ENCODE assay signal across 25 cellular contexts in genomic region chr14:95915326-95915725, GRCh38. TPM values are rescaled to one million over a fixed set of nuclear protein-coding genes. Genes with fewer than 3 reads are reported as not detected.
A peak's percentile ranks its signal among the peaks of the same experiment; 100 is the strongest.
DNase-seq lines count a peak whose midpoint lies in the region; ATAC-seq, FAIRE-seq and TF ChIP-seq lines count a peak whose summit lies in the region.
"Had no signal": no experiment of that assay in that cellular context is flagged by ENCODE, and none has a peak within 500 bp of the region (broad histone marks: within the 10 kb centered on the region; RNA-seq: fewer than 3 reads in every experiment).

No MANE protein-coding gene starts in this region.

- H3K4me1 ChIP-seq in HepG2 (ENCODE audit: insufficient read depth, low read length) (no peaks in the 10 kb centered on the region), right lobe of liver (no peaks in the 10 kb centered on the region), iPS DF 6.9 (ENCODE audit: control insufficient read depth, insufficient read depth, low read length) (peaks cover 7% of the 10 kb centered on the region), right atrium auricular region (no peaks in the 10 kb centered on the region)
- H3K4me1 ChIP-seq: esophagus squamous epithelium, suprapubic skin, uterus had no signal

- no peak for TF ChIP-seq RAD21 in HepG2 (CRISPR knock-in tag; IDR thresholded peaks at IDR 0.05)

- no peaks in the 10 kb centered on the region for H4K20me1 ChIP-seq in HepG2 (ENCODE audit: insufficient read depth, low read length)
- H4K20me1 ChIP-seq: BLaER1 had no signal

- no TSS peak for BruUV-seq in HepG2 (replicated peaks; lab: Mats Ljungman, UMichigan)

- H3K36me3 ChIP-seq in HepG2 (replicated peaks in 1 of 2; ENCODE audit: control insufficient read depth in 1 of 2, insufficient read depth in 2 of 2, low read length in 2 of 2) (no peaks in the 10 kb centered on the region), right lobe of liver (no peaks in the 10 kb centered on the region), iPS DF 6.9 (ENCODE audit: control insufficient read depth, insufficient read depth, low read length) (no peaks in the 10 kb centered on the region), right atrium auricular region (no peaks in the 10 kb centered on the region)
- H3K36me3 ChIP-seq: BLaER1, esophagus squamous epithelium, suprapubic skin, uterus had no signal

- H3K79me2 ChIP-seq in HepG2 (ENCODE audit: insufficient read depth, low read length), result no peaks in the 10 kb centered on the region

- no peak overlapping the region for H2AFZ ChIP-seq in HepG2 (ENCODE audit: low read length)

- no peak for FAIRE-seq in HepG2 (lab: Jason Lieb, UNC)
- FAIRE-seq: astrocyte, D721Med, G401.6 had no signal

- CTCF ChIA-PET in HepG2 (lab: Yijun Ruan, JAX; ENCODE audit: low intra/inter-chr PET ratio, low total read pairs), result no interaction called here

- H3K4me2 ChIP-seq in HepG2 (ENCODE audit: low read depth, low read length), result no peak overlapping the region
- H3K4me2 ChIP-seq: BLaER1 had no signal

- no peak for TF ChIP-seq POLR2A in HepG2 (IDR thresholded peaks at IDR 0.05; ENCODE audit: insufficient read depth in 1 of 2, low read depth in 2 of 2, low read length in 2 of 2)
- no peak for TF ChIP-seq POLR2A in right lobe of liver (IDR thresholded peaks at IDR 0.05)

- H3K4me3 ChIP-seq in HepG2 (replicated peaks in 1 of 3; ENCODE audit: insufficient read depth in 1 of 3, low read depth in 2 of 3, low read length in 3 of 3) (no peak overlapping the region), right lobe of liver (no peak overlapping the region), iPS DF 6.9 (ENCODE audit: low read length) (no peak overlapping the region), right atrium auricular region (no peak overlapping the region)
- H3K4me3 ChIP-seq: BLaER1, esophagus squamous epithelium, suprapubic skin, uterus had no signal

- ATAC-seq in HepG2 (peak; percentile 56), right lobe of liver (no peak), GM19467 (IDR thresholded peaks at IDR 0.05; ENCODE audit: unreplicated experiment) (no peak)
- ATAC-seq: activated naive CD4-positive, alpha-beta T cell treated with anti-CD3 and anti-CD28 coated beads, Interleukin-2, amount 50 U/mL, for 72 hours had no signal

- H3K9ac ChIP-seq in HepG2 (ENCODE audit: insufficient read depth, low read depth, low read length), result no peak overlapping the region
- H3K9ac ChIP-seq: BLaER1 had no signal

- 10% methylated on average over 6 of the region's 7 CpGs for WGBS in HepG2 (ENCODE audit: low lambda C conversion rate)
- 47% methylated on average over 4 of the region's 7 CpGs for WGBS in right lobe of liver (ENCODE audit: insufficient coverage, low coverage, low lambda C conversion rate, missing lambda C conversion rate)
- WGBS in iPS DF 6.9 (ENCODE audit: insufficient coverage, insufficient read length), result no CpG with 5 or more reads among the region's 7 CpGs

- POLR2A ChIA-PET in HepG2 (lab: Yijun Ruan, JAX), result no interaction called here

- in situ Hi-C loops in HepG2 (cut with HindIII; ENCODE audit: extremely low pct_ligation_motif_present, low pct_unique_long_range_greater_than_20kb), result no loop called here

- H3K27me3 ChIP-seq in HepG2 (ENCODE audit: control insufficient read depth in 1 of 2, insufficient read depth in 2 of 2, low read length in 2 of 2) (peaks cover 0 to 15% of the 10 kb centered on the region in 2 experiments; a peak in 1 of 5 replicates), right lobe of liver (no peaks in the 10 kb centered on the region), iPS DF 6.9 (ENCODE audit: control insufficient read depth, insufficient read depth, low read length) (no peaks in the 10 kb centered on the region), right atrium auricular region (no peaks in the 10 kb centered on the region)
- H3K27me3 ChIP-seq: BLaER1, uterus had no signal

- H3K27ac ChIP-seq in HepG2 (ENCODE audit: extremely low read length, insufficient read depth, low read length) (no peak overlapping the region), right lobe of liver (no peak overlapping the region), iPS DF 6.9 (ENCODE audit: low read length) (no peak overlapping the region), right atrium auricular region (no peak overlapping the region)
- H3K27ac ChIP-seq: BLaER1, esophagus squamous epithelium, suprapubic skin, uterus had no signal

- H3K9me3 ChIP-seq in HepG2 (ENCODE audit: low read length) (no peaks in the 10 kb centered on the region), right lobe of liver (no peaks in the 10 kb centered on the region), iPS DF 6.9 (ENCODE audit: control insufficient read depth, insufficient read depth, low read length) (no peaks in the 10 kb centered on the region), right atrium auricular region (no peaks in the 10 kb centered on the region)
- H3K9me3 ChIP-seq: BLaER1, esophagus squamous epithelium, suprapubic skin, uterus had no signal

- no peak for TF ChIP-seq CTCF in HepG2 (CRISPR knock-in tag; IDR thresholded peaks at IDR 0.05)
- TF ChIP-seq CTCF in right lobe of liver (IDR thresholded peaks at IDR 0.05), result no peak
- TF ChIP-seq CTCF in right atrium auricular region (IDR thresholded peaks at IDR 0.05), result no peak

- TF ChIP-seq EP300 in HepG2 (IDR thresholded peaks at IDR 0.05; ENCODE audit: low read depth in 2 of 2, low read length in 2 of 2), result no peak
- TF ChIP-seq EP300 in HepG2 (CRISPR knock-in tag; IDR thresholded peaks at IDR 0.05; ENCODE audit: borderline replicate concordance), result no peak

- DNase-seq in HepG2 (ENCODE audit: low spot score) (no peak), right lobe of liver (no peak), NCI-H82 treated with DMSO at 0.1 percent for 48 hours (lab: John Stamatoyannopoulos, UW; ENCODE audit: unreplicated experiment) (peak; percentile 41), iPS DF 6.9 (ENCODE audit: low read depth, low spot score) (peak; percentile 41), GM19240 (ENCODE audit: insufficient read length, low spot score) (no peak), right atrium auricular region (ENCODE audit: low spot score) (no peak), T-helper 2 cell (no peak)
- DNase-seq: activated CD4-positive, alpha-beta T cell treated with anti-CD3 and anti-CD28 coated beads for 4 hours; effector memory CD4-positive, alpha-beta T cell; esophagus squamous epithelium; KG1; occipital lobe; retina; uterus had no signal

- intact Hi-C loops in HepG2 (cut with micrococcal nuclease; ENCODE audit: unreplicated experiment) (no loop called here), right lobe of liver (cut with DNase I) (no loop called here)

TF ChIP-seq in HepG2, 621 proteins besides CTCF, POLR2A, EP300 and RAD21:
- TF ChIP-seq FOSL2 (CRISPR knock-in tag; IDR thresholded peaks at IDR 0.05) (peak; percentile 47; the same call in 1 of the 2 replicates), PCBP1 (IDR thresholded peaks at IDR 0.05; ENCODE audit: borderline replicate concordance, low read depth, low read length) (no peak)
TF ChIP-seq in HepG2: peak in this region for 1.

RNA-seq across cellular contexts. Expression of gene TUNAR, which starts 38.7 kb away (rescaled TPM):
- total RNA-seq in HepG2 (2016; rRNA removed; fragmentation: Illumina TruSeq; extraction: Trizol), result not detected in 2 replicates
- not detected in 2 replicates for total RNA-seq in HepG2 (2016; cell fraction: cytosol; rRNA removed; fragmentation: Illumina TruSeq; extraction: Trizol; ENCODE audit: low read depth)
- not detected in 2 replicates for total RNA-seq in HepG2 (2016; cell fraction: insoluble cytoplasmic fraction; rRNA removed; fragmentation: Illumina TruSeq; extraction: Trizol)
- total RNA-seq in HepG2 (2016; cell fraction: membrane; rRNA removed; fragmentation: Illumina TruSeq; extraction: Trizol), result not detected in 2 replicates
- not detected in 2 replicates for total RNA-seq in HepG2 (2016; cell fraction: nucleus; rRNA removed; fragmentation: Illumina TruSeq; extraction: Trizol)
- not detected in 2 replicates for polyA plus RNA-seq in HepG2 (2011; rRNA removed)
- polyA plus RNA-seq in HepG2 (2011; cell fraction: cytosol; rRNA removed), result not detected in 2 replicates
- not detected in 2 replicates for polyA plus RNA-seq in HepG2 (2011; cell fraction: nucleus; rRNA removed)
- polyA plus RNA-seq in HepG2 (2012), result not detected in 2 replicates
- not detected in 2 replicates for polyA plus RNA-seq in HepG2 (2016; cell fraction: cytosol; fragmentation: Illumina TruSeq; extraction: Trizol; ENCODE audit: low read depth)
- not detected in 2 replicates for polyA plus RNA-seq in HepG2 (2016; cell fraction: insoluble cytoplasmic fraction; fragmentation: Illumina TruSeq; extraction: Trizol; ENCODE audit: low read depth)
- not detected in 2 replicates for polyA plus RNA-seq in HepG2 (2016; cell fraction: membrane; fragmentation: Illumina TruSeq; extraction: Trizol; ENCODE audit: low read depth)
- polyA plus RNA-seq in HepG2 (2016; cell fraction: nucleus; fragmentation: Illumina TruSeq; extraction: Trizol; ENCODE audit: insufficient read depth, low read depth), result not detected in 2 replicates
- polyA minus RNA-seq in HepG2 (2011; rRNA and poly(A)+ RNA removed; ENCODE audit: low replicate concordance), result not detected in 2 replicates
- polyA minus RNA-seq in HepG2 (2011; cell fraction: cytosol; rRNA and poly(A)+ RNA removed), result not detected in 2 replicates
- polyA minus RNA-seq in HepG2 (2011; cell fraction: nucleus; rRNA and poly(A)+ RNA removed), result not detected in 2 replicates
- not detected for total RNA-seq in right lobe of liver
- total RNA-seq in right atrium auricular region, result not detected
- total RNA-seq: A673; activated naive CD4-positive, alpha-beta T cell treated with anti-CD3 and anti-CD28 coated beads, Interleukin-2, amount 50 U/mL, for 72 hours; activated T-helper 1 cell treated with anti-CD3 and anti-CD28 coated beads, Interleukin-12 subunit alpha, Interleukin-12 subunit beta, Interleukin-2, Interleukin-4 antibody, amounts not matched to agents 30 ng/mL and 10 ng/mL and 1 ng/mL, durations not matched to agents 14 hours and 24 hours and 36 hours; esophagus squamous epithelium; lung microvascular endothelial cell; NCI-H460; suprapubic skin had no signal

Comparison
In these comparisons a context has a peak if more than half of its experiments do, and no peak if none do; other contexts are left out.
1. DNase-seq: peak in NCI-H82 treated with DMSO at 0.1 percent for 48 hours (single experiment) and iPS DF 6.9 (single experiment); none in HepG2 (single experiment), right lobe of liver (0 of 3), GM19240 (single experiment), right atrium auricular region (single experiment) and T-helper 2 cell (0 of 5).